Comparison of ENCODE assay signal across 21 cellular contexts in genomic region chr1:125065821-125066180, GRCh38.
DNase-seq lines count a peak whose midpoint lies in the region; ATAC-seq, FAIRE-seq and TF ChIP-seq lines count a peak whose summit lies in the region.
"Had no signal": no experiment of that assay in that cellular context is flagged by ENCODE, and none has a peak within 500 bp of the region (broad histone marks: within the 10 kb centered on the region; RNA-seq: fewer than 3 reads in every experiment).

No MANE protein-coding gene starts in this region.

- no peak for ATAC-seq in left lung

- H3K27ac ChIP-seq in Peyer's patch (no peak overlapping the region), left lung (no peak overlapping the region), tibial artery (no peak overlapping the region)
- H3K27ac ChIP-seq: BLaER1 treated with 17β-estradiol and CSF1 and Interleukin-3, amounts not matched to agents 10 nM and 100 nM; GM23248; HL-60 had no signal

- no peak for TF ChIP-seq POLR2A in Peyer's patch (IDR thresholded peaks at IDR 0.05)

- TF ChIP-seq CTCF in Peyer's patch (IDR thresholded peaks at IDR 0.05): no peak
- TF ChIP-seq CTCF in left lung (IDR thresholded peaks at IDR 0.05): no peak
- no peak for TF ChIP-seq CTCF in tibial artery (IDR thresholded peaks at IDR 0.05)

- peak; percentile 4 for DNase-seq in activated gamma-delta T cell (lab: John Stamatoyannopoulos, UW)
- no peak for DNase-seq in activated gamma-delta T cell treated with Interleukin-2 at 50 U/mL for 16 hours
- DNase-seq in Peyer's patch: peak in 2 of 3 donors; percentile 3 to 40
- DNase-seq in left lung: peak; percentile 14 to 48
- DNase-seq in urothelium cell line (ENCODE audit: low spot score): peak; percentile 2
- no peak for DNase-seq in COLO668 (lab: John Stamatoyannopoulos, UW; ENCODE audit: unreplicated experiment)
- no peak for DNase-seq in tibial artery
- no peak for DNase-seq in CD1c-positive myeloid dendritic cell (ENCODE audit: extremely low spot score)
- DNase-seq: 8988T; Caco-2; CD4-positive, CD25-positive, alpha-beta regulatory T cell; GM23248; HCEC 1CT; HFFc6 had no signal

- H3K36me3 ChIP-seq in Peyer's patch (no peaks in the 10 kb centered on the region), left lung (no peaks in the 10 kb centered on the region), tibial artery (no peaks in the 10 kb centered on the region)
- H3K36me3 ChIP-seq: BLaER1 treated with 17β-estradiol and CSF1 and Interleukin-3, amounts not matched to agents 10 nM and 100 nM had no signal

- H3K27me3 ChIP-seq in Peyer's patch (no peaks in the 10 kb centered on the region), left lung (no peaks in the 10 kb centered on the region), tibial artery (no peaks in the 10 kb centered on the region)
- H3K27me3 ChIP-seq: BLaER1 treated with 17β-estradiol and CSF1 and Interleukin-3, amounts not matched to agents 10 nM and 100 nM had no signal

- H3K9me3 ChIP-seq in Peyer's patch (peaks cover 0 to 20% (median 5%) of the 10 kb centered on the region in 4 donors), left lung (peaks cover 0 to 60% of the 10 kb centered on the region in 2 donors), tibial artery (peaks cover 0 to 26% (median 21%) of the 10 kb centered on the region in 3 donors)
- H3K9me3 ChIP-seq: Caco-2 had no signal

- H3K4me1 ChIP-seq in Peyer's patch (no peaks in the 10 kb centered on the region), left lung (no peaks in the 10 kb centered on the region), tibial artery (no peaks in the 10 kb centered on the region)
- H3K4me1 ChIP-seq: BLaER1 treated with 17β-estradiol and CSF1 and Interleukin-3, amounts not matched to agents 10 nM and 100 nM; Caco-2 had no signal

- intact Hi-C loops in left lung (cut with DNase I): no loop called here
- intact Hi-C loops in tibial artery (cut with DNase I; ENCODE audit: low total_unique reads): no loop called here

- H3K4me3 ChIP-seq in Peyer's patch (no peak overlapping the region), left lung (no peak overlapping the region), tibial artery (no peak overlapping the region)
- H3K4me3 ChIP-seq: BLaER1 treated with 17β-estradiol and CSF1 and Interleukin-3, amounts not matched to agents 10 nM and 100 nM; GM23248 had no signal

- FAIRE-seq in urothelium cell line (lab: Jason Lieb, UNC): no peak
- FAIRE-seq: D721Med, G401.6, GM12892, GM18507, H54 had no signal

Comparison
In these comparisons a context has a peak if more than half of its experiments do, and no peak if none do; other contexts are left out.
1. DNase-seq: peak in activated gamma-delta T cell (single experiment), Peyer's patch (2 of 3), left lung (2 of 2) and urothelium cell line (single experiment); none in activated gamma-delta T cell treated with Interleukin-2 at 50 U/mL for 16 hours (single experiment), COLO668 (single experiment), tibial artery (0 of 2) and CD1c-positive myeloid dendritic cell (single experiment).